ENCODE assay signal across 1 cellular context in the genomic region with DNA sequence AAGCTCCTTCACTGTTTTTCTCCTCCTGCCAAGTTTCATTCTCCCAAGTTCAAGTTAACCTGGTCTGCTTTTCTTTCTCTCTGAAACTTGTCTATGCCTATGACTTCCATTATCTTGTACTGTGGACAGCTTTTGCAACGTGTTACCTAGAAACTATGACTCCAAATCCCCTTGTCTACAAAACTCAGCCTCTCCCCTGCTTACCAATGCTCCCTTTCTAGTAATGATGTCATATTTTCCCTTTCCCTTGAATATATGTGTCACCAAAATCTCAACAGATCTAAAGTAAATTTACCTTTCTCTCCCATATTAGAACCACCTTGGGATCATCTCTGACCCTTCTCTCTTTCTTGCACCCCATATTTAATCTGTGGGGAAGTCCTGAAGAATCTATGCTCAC.
TF ChIP-seq lines count a peak whose summit lies in the region.

No MANE protein-coding gene starts in this region.

TF ChIP-seq in HepG2, 621 proteins besides CTCF, POLR2A, EP300 and RAD21 (continued from another document):
- peak; percentile 56; the same call in 1 of the 2 replicates for TF ChIP-seq CREB1 (IDR thresholded peaks at IDR 0.05)
- no peak for TF ChIP-seq CREB1 (CRISPR knock-in tag; IDR thresholded peaks at IDR 0.05)
- TF ChIP-seq ZNF737 (CRISPR knock-in tag; IDR thresholded peaks at IDR 0.05; ENCODE audit: borderline replicate concordance): no peak
- TF ChIP-seq ZNF556 (CRISPR knock-in tag; IDR thresholded peaks at IDR 0.05; ENCODE audit: borderline replicate concordance): no peak
- TF ChIP-seq ZNF629 (CRISPR knock-in tag; conservative IDR thresholded peaks at IDR 0.05): no peak
- no peak for TF ChIP-seq KLF9 (CRISPR knock-in tag; IDR thresholded peaks at IDR 0.05; ENCODE audit: low read depth)
- no peak for TF ChIP-seq IRF2 (CRISPR knock-in tag; IDR thresholded peaks at IDR 0.05)
- peak; percentile 89 for TF ChIP-seq ATF7 (IDR thresholded peaks at IDR 0.05)
- TF ChIP-seq ATF7 (CRISPR knock-in tag; IDR thresholded peaks at IDR 0.05): no peak
- no peak for TF ChIP-seq ZKSCAN5 (CRISPR knock-in tag; IDR thresholded peaks at IDR 0.05)
- no peak for TF ChIP-seq ZBTB8A (CRISPR knock-in tag; IDR thresholded peaks at IDR 0.05; ENCODE audit: borderline replicate concordance, low read depth)
- TF ChIP-seq SMAD1 (CRISPR knock-in tag; IDR thresholded peaks at IDR 0.05; ENCODE audit: borderline replicate concordance, low read depth): no peak
- TF ChIP-seq RNF2 (conservative IDR thresholded peaks at IDR 0.05; ENCODE audit: low read depth): no peak
- TF ChIP-seq MED13 (CRISPR knock-in tag; IDR thresholded peaks at IDR 0.05): no peak
